In the genomic region with DNA sequence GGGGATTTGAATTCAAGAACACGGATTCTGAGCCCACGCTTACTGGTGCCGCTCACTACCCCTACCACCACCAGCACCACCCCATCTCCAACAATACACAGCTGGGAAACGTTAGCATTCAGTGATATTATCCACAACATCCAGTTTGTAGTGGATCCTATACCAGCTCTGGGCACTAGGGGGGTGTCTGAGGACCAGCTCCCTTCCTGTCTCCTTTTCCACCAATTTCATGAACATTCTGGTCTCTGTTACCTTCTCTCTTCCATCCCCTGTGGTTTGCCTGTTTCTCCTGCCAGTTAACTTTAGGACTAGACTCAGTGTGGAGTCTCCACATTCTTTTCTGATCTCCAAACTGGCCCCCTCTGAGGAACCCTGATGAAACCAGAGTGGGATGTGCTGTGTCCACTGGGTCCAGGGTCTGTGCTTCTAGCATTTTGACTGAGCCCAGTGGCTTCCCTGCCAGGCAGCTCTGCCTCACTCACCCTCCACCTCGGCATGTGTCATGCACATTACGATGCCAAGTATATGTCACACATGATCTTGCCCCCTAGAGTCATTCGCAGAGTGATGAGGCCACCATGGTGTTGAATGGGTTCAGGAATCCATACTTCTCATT, we compare ENCODE assay signal across 10 cellular contexts.
DNase-seq lines count a peak whose midpoint lies in the region; ATAC-seq and TF ChIP-seq lines count a peak whose summit lies in the region.
"Had no signal": no experiment of that assay in that cellular context is flagged by ENCODE, and none has a peak within 500 bp of the region (broad histone marks: within the 10 kb centered on the region; RNA-seq: fewer than 3 reads in every experiment).

No MANE protein-coding gene starts in this region.

- no peaks in the 10 kb centered on the region for H3K4me1 ChIP-seq in Peyer's patch
- no peaks in the 10 kb centered on the region for H3K4me1 ChIP-seq in uterus

- H3K27me3 ChIP-seq in Peyer's patch (no peaks in the 10 kb centered on the region), uterus (no peaks in the 10 kb centered on the region)

- intact Hi-C loops in uterus (cut with DNase I; ENCODE audit: low total_unique reads), result no loop called here

- H3K27ac ChIP-seq in Peyer's patch (no peak overlapping the region), uterus (no peak overlapping the region)

- TF ChIP-seq CTCF in astrocyte of the spinal cord (IDR thresholded peaks at IDR 0.05; ENCODE audit: low read depth, low read length) (peak; percentile 58), Peyer's patch (IDR thresholded peaks at IDR 0.05) (no peak), uterus (IDR thresholded peaks at IDR 0.05) (no peak)

- TF ChIP-seq POLR2A in Peyer's patch (IDR thresholded peaks at IDR 0.05) (no peak), uterus (IDR thresholded peaks at IDR 0.05) (no peak)

- in situ Hi-C loops in astrocyte of the spinal cord (cut with HindIII; ENCODE audit: low sequenced_read_pairs), result no loop called here

- H3K4me3 ChIP-seq in astrocyte of the spinal cord (ENCODE audit: low read depth, low read length) (no peak overlapping the region), Peyer's patch (no peak overlapping the region), uterus (no peak overlapping the region)

- no peaks in the 10 kb centered on the region for H3K36me3 ChIP-seq in Peyer's patch
- H3K36me3 ChIP-seq in uterus, result no peaks in the 10 kb centered on the region

- no peaks in the 10 kb centered on the region for H3K9me3 ChIP-seq in Peyer's patch
- no peaks in the 10 kb centered on the region for H3K9me3 ChIP-seq in uterus

- DNase-seq in ELF-1 (ENCODE audit: low read depth, low spot score), result peak; percentile 24
- DNase-seq in HPDE6-E6E7 (ENCODE audit: extremely low spot score), result peak; percentile 23
- DNase-seq in astrocyte of the spinal cord (ENCODE audit: low read depth, low spot score), result no peak
- peak; percentile 6 for DNase-seq in myocyte (ENCODE audit: low read depth)
- DNase-seq in Peyer's patch, result no peak
- no peak for DNase-seq in retina
- DNase-seq in uterus, result no peak
- DNase-seq: activated CD4-positive, alpha-beta T cell treated with anti-CD3 and anti-CD28 coated beads for 48 hours; NCI-H1092 treated with DMSO at 0.1 percent for 48 hours had no signal

- no peak for ATAC-seq in GM18870 (IDR thresholded peaks at IDR 0.05; ENCODE audit: unreplicated experiment)

Comparison
In these comparisons a context has a peak if more than half of its experiments do, and no peak if none do; other contexts are left out.
1. DNase-seq: peak in ELF-1 (single experiment), HPDE6-E6E7 (single experiment) and myocyte (single experiment); none in astrocyte of the spinal cord (single experiment), Peyer's patch (0 of 3), retina (single experiment) and uterus (0 of 2).